ENCODE assay signal across 1 cellular context in the genomic region with DNA sequence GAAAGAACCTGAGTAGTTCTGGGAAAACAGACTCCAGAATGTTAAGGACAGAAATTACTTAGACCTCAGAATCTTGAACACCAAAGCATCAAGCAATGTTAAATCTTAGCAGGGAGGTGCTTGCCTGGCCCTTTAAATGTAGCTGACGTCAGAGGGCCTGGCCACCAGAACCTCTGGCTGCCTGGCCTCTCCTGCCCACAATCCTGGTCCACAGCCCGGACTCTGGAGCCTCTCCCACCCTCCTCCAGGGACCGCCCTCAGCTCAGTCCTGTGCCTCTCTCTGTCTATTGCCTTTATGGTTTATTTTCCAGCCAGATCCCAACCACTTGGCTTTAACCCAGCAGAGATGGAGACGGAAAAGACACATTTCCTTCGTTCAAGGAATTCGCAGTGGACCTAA.
TF ChIP-seq lines count a peak whose summit lies in the region.

No MANE protein-coding gene starts in this region.

TF ChIP-seq in SK-N-SH, 30 proteins besides CTCF, POLR2A, EP300 and RAD21 (continued from another document):
- TF ChIP-seq GABPA (IDR thresholded peaks at IDR 0.05; ENCODE audit: low read depth) = no peak
- no peak for TF ChIP-seq FOXM1 (IDR thresholded peaks at IDR 0.05; ENCODE audit: low read depth)
- TF ChIP-seq ELF1 (IDR thresholded peaks at IDR 0.05) = no peak
- TF ChIP-seq, protein P1, sequence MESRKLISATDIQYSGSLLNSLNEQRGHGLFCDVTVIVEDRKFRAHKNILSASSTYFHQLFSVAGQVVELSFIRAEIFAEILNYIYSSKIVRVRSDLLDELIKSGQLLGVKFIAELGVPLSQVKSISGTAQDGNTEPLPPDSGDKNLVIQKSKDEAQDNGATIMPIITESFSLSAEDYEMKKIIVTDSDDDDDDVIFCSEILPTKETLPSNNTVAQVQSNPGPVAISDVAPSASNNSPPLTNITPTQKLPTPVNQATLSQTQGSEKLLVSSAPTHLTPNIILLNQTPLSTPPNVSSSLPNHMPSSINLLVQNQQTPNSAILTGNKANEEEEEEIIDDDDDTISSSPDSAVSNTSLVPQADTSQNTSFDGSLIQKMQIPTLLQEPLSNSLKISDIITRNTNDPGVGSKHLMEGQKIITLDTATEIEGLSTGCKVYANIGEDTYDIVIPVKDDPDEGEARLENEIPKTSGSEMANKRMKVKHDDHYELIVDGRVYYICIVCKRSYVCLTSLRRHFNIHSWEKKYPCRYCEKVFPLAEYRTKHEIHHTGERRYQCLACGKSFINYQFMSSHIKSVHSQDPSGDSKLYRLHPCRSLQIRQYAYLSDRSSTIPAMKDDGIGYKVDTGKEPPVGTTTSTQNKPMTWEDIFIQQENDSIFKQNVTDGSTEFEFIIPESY (IDR thresholded peaks at IDR 0.05; ENCODE audit: borderline replicate concordance, low read depth) = no peak
- no peak for TF ChIP-seq USF1 (IDR thresholded peaks at IDR 0.05; ENCODE audit: borderline replicate concordance, low read depth)
TF ChIP-seq in SK-N-SH: peak in this region for 0.
